1 cellular context compared by ENCODE assay signal in the genomic region with DNA sequence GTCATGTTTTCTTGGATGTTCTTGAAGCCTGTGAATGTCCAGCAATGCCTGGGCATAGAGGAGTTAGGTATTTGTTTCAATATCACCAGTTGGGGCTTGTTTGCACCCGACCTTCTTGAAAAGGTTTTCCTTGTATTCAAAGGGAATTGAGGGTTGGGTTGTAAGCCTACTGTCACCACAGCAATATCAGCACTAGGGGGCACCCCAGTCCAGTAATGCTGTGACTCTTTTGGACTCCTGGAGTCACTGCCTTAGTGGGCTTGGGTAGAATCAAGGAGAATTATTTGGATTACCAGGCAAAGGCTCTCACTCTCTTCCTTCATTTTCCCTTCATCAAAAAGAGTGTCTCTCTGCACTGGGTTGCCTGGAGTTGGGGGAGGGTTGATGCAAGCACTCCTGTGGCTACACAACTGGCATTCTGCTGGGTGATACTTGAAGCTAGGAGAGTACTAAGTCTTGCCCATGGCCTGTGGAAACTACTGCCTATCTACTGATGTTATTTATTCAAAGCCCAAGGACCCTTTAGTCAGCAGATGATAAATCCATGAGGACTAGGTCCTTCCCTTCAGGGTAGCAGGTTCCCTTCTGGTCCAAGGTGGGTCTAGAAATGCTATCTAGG.
TF ChIP-seq lines count a peak whose summit lies in the region.

No MANE protein-coding gene starts in this region.

TF ChIP-seq in HCT116, 20 proteins besides CTCF, POLR2A, EP300 and RAD21 (continued from another document):
- TF ChIP-seq, protein P1, sequence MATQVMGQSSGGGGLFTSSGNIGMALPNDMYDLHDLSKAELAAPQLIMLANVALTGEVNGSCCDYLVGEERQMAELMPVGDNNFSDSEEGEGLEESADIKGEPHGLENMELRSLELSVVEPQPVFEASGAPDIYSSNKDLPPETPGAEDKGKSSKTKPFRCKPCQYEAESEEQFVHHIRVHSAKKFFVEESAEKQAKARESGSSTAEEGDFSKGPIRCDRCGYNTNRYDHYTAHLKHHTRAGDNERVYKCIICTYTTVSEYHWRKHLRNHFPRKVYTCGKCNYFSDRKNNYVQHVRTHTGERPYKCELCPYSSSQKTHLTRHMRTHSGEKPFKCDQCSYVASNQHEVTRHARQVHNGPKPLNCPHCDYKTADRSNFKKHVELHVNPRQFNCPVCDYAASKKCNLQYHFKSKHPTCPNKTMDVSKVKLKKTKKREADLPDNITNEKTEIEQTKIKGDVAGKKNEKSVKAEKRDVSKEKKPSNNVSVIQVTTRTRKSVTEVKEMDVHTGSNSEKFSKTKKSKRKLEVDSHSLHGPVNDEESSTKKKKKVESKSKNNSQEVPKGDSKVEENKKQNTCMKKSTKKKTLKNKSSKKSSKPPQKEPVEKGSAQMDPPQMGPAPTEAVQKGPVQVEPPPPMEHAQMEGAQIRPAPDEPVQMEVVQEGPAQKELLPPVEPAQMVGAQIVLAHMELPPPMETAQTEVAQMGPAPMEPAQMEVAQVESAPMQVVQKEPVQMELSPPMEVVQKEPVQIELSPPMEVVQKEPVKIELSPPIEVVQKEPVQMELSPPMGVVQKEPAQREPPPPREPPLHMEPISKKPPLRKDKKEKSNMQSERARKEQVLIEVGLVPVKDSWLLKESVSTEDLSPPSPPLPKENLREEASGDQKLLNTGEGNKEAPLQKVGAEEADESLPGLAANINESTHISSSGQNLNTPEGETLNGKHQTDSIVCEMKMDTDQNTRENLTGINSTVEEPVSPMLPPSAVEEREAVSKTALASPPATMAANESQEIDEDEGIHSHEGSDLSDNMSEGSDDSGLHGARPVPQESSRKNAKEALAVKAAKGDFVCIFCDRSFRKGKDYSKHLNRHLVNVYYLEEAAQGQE (IDR thresholded peaks at IDR 0.05; ENCODE audit: low read depth) = no peak
- TF ChIP-seq ELF1 (IDR thresholded peaks at IDR 0.05; ENCODE audit: borderline replicate concordance, low read depth) (no peak), YY1 (IDR thresholded peaks at IDR 0.05; ENCODE audit: extremely low read depth, insufficient replicate concordance, low read depth, low read length) (no peak), TCF7L2 (IDR thresholded peaks at IDR 0.05; ENCODE audit: borderline replicate concordance, extremely low read depth, insufficient read depth, insufficient read length) (no peak), SIN3A (IDR thresholded peaks at IDR 0.05; ENCODE audit: low read depth) (no peak), EGR1 (IDR thresholded peaks at IDR 0.05; ENCODE audit: low read depth) (no peak)
- TF ChIP-seq, protein P2, sequence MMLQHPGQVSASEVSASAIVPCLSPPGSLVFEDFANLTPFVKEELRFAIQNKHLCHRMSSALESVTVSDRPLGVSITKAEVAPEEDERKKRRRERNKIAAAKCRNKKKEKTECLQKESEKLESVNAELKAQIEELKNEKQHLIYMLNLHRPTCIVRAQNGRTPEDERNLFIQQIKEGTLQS (IDR thresholded peaks at IDR 0.05) = no peak
- TF ChIP-seq, protein P3, sequence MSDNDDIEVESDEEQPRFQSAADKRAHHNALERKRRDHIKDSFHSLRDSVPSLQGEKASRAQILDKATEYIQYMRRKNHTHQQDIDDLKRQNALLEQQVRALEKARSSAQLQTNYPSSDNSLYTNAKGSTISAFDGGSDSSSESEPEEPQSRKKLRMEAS (IDR thresholded peaks at IDR 0.05) = no peak
- TF ChIP-seq, protein P4, sequence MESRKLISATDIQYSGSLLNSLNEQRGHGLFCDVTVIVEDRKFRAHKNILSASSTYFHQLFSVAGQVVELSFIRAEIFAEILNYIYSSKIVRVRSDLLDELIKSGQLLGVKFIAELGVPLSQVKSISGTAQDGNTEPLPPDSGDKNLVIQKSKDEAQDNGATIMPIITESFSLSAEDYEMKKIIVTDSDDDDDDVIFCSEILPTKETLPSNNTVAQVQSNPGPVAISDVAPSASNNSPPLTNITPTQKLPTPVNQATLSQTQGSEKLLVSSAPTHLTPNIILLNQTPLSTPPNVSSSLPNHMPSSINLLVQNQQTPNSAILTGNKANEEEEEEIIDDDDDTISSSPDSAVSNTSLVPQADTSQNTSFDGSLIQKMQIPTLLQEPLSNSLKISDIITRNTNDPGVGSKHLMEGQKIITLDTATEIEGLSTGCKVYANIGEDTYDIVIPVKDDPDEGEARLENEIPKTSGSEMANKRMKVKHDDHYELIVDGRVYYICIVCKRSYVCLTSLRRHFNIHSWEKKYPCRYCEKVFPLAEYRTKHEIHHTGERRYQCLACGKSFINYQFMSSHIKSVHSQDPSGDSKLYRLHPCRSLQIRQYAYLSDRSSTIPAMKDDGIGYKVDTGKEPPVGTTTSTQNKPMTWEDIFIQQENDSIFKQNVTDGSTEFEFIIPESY (IDR thresholded peaks at IDR 0.05; ENCODE audit: extremely low read depth, insufficient replicate concordance, low read length) = no peak
TF ChIP-seq in HCT116: peak in this region for 0.
